Comparison of ENCODE assay signal across 25 cellular contexts in the genomic region with DNA sequence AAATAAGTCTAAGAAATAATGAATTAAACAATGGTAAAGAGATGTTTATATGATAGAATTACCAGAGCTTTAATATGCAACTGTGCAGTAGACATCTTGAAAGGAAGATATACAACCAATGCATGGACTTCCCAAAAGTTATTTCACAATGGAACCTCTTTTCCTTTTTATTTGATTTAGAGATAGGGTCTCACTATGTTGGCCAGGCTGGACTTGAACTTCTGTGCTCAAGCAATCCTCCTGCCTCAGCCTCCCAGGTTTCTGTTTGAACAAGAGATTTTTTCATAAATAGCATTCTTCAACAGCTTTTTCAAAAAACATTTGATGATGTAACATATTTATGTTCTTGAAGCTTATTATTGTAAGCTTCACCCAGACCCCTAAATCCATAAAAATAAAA.
"Had no signal": no experiment of that assay in that cellular context is flagged by ENCODE, and none has a peak within 500 bp of the region (broad histone marks: within the 10 kb centered on the region; RNA-seq: fewer than 3 reads in every experiment).

No MANE protein-coding gene starts in this region.

- H3K4me2 ChIP-seq: smooth muscle cell had no signal

- DNase-seq: colonic mucosa; effector CD8-positive, alpha-beta T cell; endodermal cell; esophagus squamous epithelium; kidney; mucosa of descending colon; naive B cell; pancreas; stimulated activated CD4-positive, alpha-beta T cell treated with anti-CD3 and anti-CD28 coated beads, Interleukin-12 subunit alpha, Interleukin-12 subunit beta, amount 100 ng/mL, for 4 hours; stimulated activated CD4-positive, alpha-beta T cell treated with anti-CD3 and anti-CD28 coated beads, Interleukin-4, amount 100 ng/mL, for 1 hour; stimulated activated CD8-positive, alpha-beta memory T cell treated with anti-CD3 and anti-CD28 coated beads, Interleukin-4, amount 100 ng/mL, for 48 hours; stimulated activated naive CD4-positive, alpha-beta T cell; substantia nigra; upper lobe of left lung had no signal

- H3K27ac ChIP-seq: colonic mucosa, esophagus squamous epithelium, neutrophil, pancreas, thoracic aorta, tibial nerve, upper lobe of left lung had no signal

- H3K4me3 ChIP-seq: colonic mucosa, esophagus squamous epithelium, lung, mucosa of descending colon, pancreas, smooth muscle cell, thoracic aorta, tibial nerve, upper lobe of left lung had no signal

- ATAC-seq: mucosa of descending colon, pancreas, sciatic nerve had no signal

- H3K4me3 Mint-ChIP-seq: dendritic cell treated with granulocyte-macrophage colony-stimulating factor and Interleukin-4, amounts not matched to agents 40 ng/mL and 50 ng/mL, for 4 days; endodermal cell; memory B cell; naive B cell; natural killer cell treated with Interleukin-12 subunit alpha and Interleukin-12 subunit beta and Interleukin-15 and Interleukin-18, amount 100 ng/mL, for 72 hours; neural crest cell had no signal

- FAIRE-seq: urothelium cell line had no signal

- H3K27me3 ChIP-seq: colonic mucosa, esophagus squamous epithelium, neutrophil, pancreas, tibial nerve, upper lobe of left lung had no signal

- H3K36me3 ChIP-seq: colonic mucosa, esophagus squamous epithelium, neutrophil, pancreas, thoracic aorta, tibial nerve, upper lobe of left lung had no signal

- H3K27ac Mint-ChIP-seq: dendritic cell treated with granulocyte-macrophage colony-stimulating factor and Interleukin-4, amounts not matched to agents 40 ng/mL and 50 ng/mL, for 4 days; memory B cell; natural killer cell treated with Interleukin-12 subunit alpha and Interleukin-12 subunit beta and Interleukin-15 and Interleukin-18, amount 100 ng/mL, for 72 hours had no signal

- H3K4me1 ChIP-seq: colonic mucosa, upper lobe of left lung had no signal

- H3K9me3 ChIP-seq: colonic mucosa, esophagus squamous epithelium, mucosa of descending colon, neutrophil, pancreas, thoracic aorta, tibial nerve, upper lobe of left lung had no signal

- H3K27me3 Mint-ChIP-seq: dendritic cell treated with granulocyte-macrophage colony-stimulating factor and Interleukin-4, amounts not matched to agents 40 ng/mL and 50 ng/mL, for 4 days; memory B cell; naive B cell; natural killer cell treated with Interleukin-12 subunit alpha and Interleukin-12 subunit beta and Interleukin-15 and Interleukin-18, amount 100 ng/mL, for 72 hours had no signal

- H3K9me3 Mint-ChIP-seq: dendritic cell treated with granulocyte-macrophage colony-stimulating factor and Interleukin-4, amounts not matched to agents 40 ng/mL and 50 ng/mL, for 4 days; endodermal cell; memory B cell; naive B cell; natural killer cell treated with Interleukin-12 subunit alpha and Interleukin-12 subunit beta and Interleukin-15 and Interleukin-18, amount 100 ng/mL, for 72 hours; neural crest cell had no signal

- H3K36me3 Mint-ChIP-seq: naive B cell; natural killer cell treated with Interleukin-12 subunit alpha and Interleukin-12 subunit beta and Interleukin-15 and Interleukin-18, amount 100 ng/mL, for 72 hours had no signal
